ENCODE assay signal across 20 cellular contexts in genomic region chr9:122368642-122369041, GRCh38. TPM values are rescaled to one million over a fixed set of nuclear protein-coding genes. Genes with fewer than 3 reads are reported as not detected.
A peak's percentile ranks its signal among the peaks of the same experiment; 100 is the strongest.
DNase-seq lines count a peak whose midpoint lies in the region; ATAC-seq, FAIRE-seq and TF ChIP-seq lines count a peak whose summit lies in the region.
"Had no signal": no experiment of that assay in that cellular context is flagged by ENCODE, and none has a peak within 500 bp of the region (broad histone marks: within the 10 kb centered on the region; RNA-seq: fewer than 3 reads in every experiment).

No MANE protein-coding gene starts in this region.

- FAIRE-seq in bronchial epithelial cell (lab: Jason Lieb, UNC) = peak; percentile 32
- no peak for FAIRE-seq in keratinocyte (lab: Jason Lieb, UNC)
- FAIRE-seq: G401.6, GM12891, HTR-8/SVneo had no signal

- ATAC-seq in GM21723 (IDR thresholded peaks at IDR 0.05; ENCODE audit: unreplicated experiment) (no peak), GM18909 (IDR thresholded peaks at IDR 0.05; ENCODE audit: poor library complexity, unreplicated experiment) (no peak)
- ATAC-seq: GM23338, HCT116 had no signal

- H4K20me1 ChIP-seq in keratinocyte (ENCODE audit: control insufficient read depth, extremely low read depth, insufficient read depth, low read length) = no peaks in the 10 kb centered on the region

- peaks cover 11 to 24% (median 15%) of the 10 kb centered on the region in 3 donors for H3K4me1 Mint-ChIP-seq in IgD-negative memory B cell

- peak overlapping the region in 2 of 4 donors; percentile 16 to 69 for H3K4me3 Mint-ChIP-seq in IgD-negative memory B cell
- H3K4me3 Mint-ChIP-seq: CD4-positive, CD25-positive, alpha-beta regulatory T cell; CD8-positive, alpha-beta memory T cell; GM23338; HFFc6 had no signal

- H3K27me3 ChIP-seq in bronchial epithelial cell (ENCODE audit: control insufficient read depth, insufficient read depth, low read length) (no peaks in the 10 kb centered on the region), keratinocyte (ENCODE audit: control insufficient read depth, extremely low read depth, insufficient read depth, low read length) (no peaks in the 10 kb centered on the region), BE2C (peaks cover 8% of the 10 kb centered on the region; the same call in 1 of the 2 replicates)

- H3K9me3 Mint-ChIP-seq in IgD-negative memory B cell = no peaks in the 10 kb centered on the region
- H3K9me3 Mint-ChIP-seq: HFFc6 had no signal

- dilution Hi-C loops in keratinocyte (cut with MboI; ENCODE audit: extremely low pct_ligation_motif_present, low sequenced_read_pairs) = no loop called here

- DNase-seq in bronchial epithelial cell (ENCODE audit: low read depth) (no peak), keratinocyte (ENCODE audit: low read depth, low spot score) (no peak), BE2C (no peak)
- DNase-seq: C1 segment of cervical spinal cord; CD4-positive, CD25-positive, alpha-beta regulatory T cell; CD8-positive, alpha-beta memory T cell; COR-L47; DMS 273 treated with DMSO at 0.1 percent for 48 hours; H7; HFFc6 had no signal

- H3K4me3 ChIP-seq in bronchial epithelial cell (ENCODE audit: low read depth, low read length) = no peak overlapping the region
- no peak overlapping the region for H3K4me3 ChIP-seq in keratinocyte (ENCODE audit: control insufficient read depth in 2 of 3, extremely low read depth in 1 of 3, insufficient read depth in 2 of 3, low read depth in 1 of 3, low read length in 3 of 3)
- H3K4me3 ChIP-seq in BE2C (ENCODE audit: low read depth, low read length) = no peak overlapping the region
- H3K4me3 ChIP-seq: GM23338 had no signal

- no peak overlapping the region for H3K9ac ChIP-seq in keratinocyte (ENCODE audit: control insufficient read depth, extremely low read depth, insufficient read depth, low read length)

- H3K4me1 ChIP-seq in keratinocyte (ENCODE audit: control insufficient read depth, extremely low read depth, insufficient read depth, low read length) (peaks cover 40% of the 10 kb centered on the region), BE2C (no peaks in the 10 kb centered on the region)

- H3K9me3 ChIP-seq in keratinocyte (ENCODE audit: control insufficient read depth, low read depth, low read length) = no peaks in the 10 kb centered on the region
- no peaks in the 10 kb centered on the region for H3K9me3 ChIP-seq in BE2C

- H3K9me1 ChIP-seq in keratinocyte (ENCODE audit: control insufficient read depth, extremely low read depth, insufficient read depth, low read length) = no peaks in the 10 kb centered on the region

- no peaks in the 10 kb centered on the region for H3K27me3 Mint-ChIP-seq in IgD-negative memory B cell
- H3K27me3 Mint-ChIP-seq: B cell had no signal

- no peaks in the 10 kb centered on the region for H3K79me2 ChIP-seq in keratinocyte (ENCODE audit: control insufficient read depth, insufficient read depth, low read length)

- no peaks in the 10 kb centered on the region for H3K36me3 ChIP-seq in bronchial epithelial cell (ENCODE audit: control insufficient read depth, insufficient read depth, low read length)
- no peaks in the 10 kb centered on the region for H3K36me3 ChIP-seq in keratinocyte (ENCODE audit: control insufficient read depth in 2 of 2, extremely low read depth in 1 of 2, insufficient read depth in 2 of 2, low read length in 2 of 2)
- no peaks in the 10 kb centered on the region for H3K36me3 ChIP-seq in BE2C

- H3K27ac Mint-ChIP-seq in IgD-negative memory B cell = peak overlapping the region in 2 of 3 donors; percentile 15 to 67
- H3K27ac Mint-ChIP-seq: CD4-positive, CD25-positive, alpha-beta regulatory T cell; GM23338; HFFc6 had no signal

- no peak overlapping the region for H2AFZ ChIP-seq in keratinocyte (ENCODE audit: control insufficient read depth, low read length)
- H2AFZ ChIP-seq: GM23338 had no signal

- no peaks in the 10 kb centered on the region for H3K36me3 Mint-ChIP-seq in IgD-negative memory B cell
- H3K36me3 Mint-ChIP-seq: CD4-positive, CD25-positive, alpha-beta regulatory T cell; CD8-positive, alpha-beta memory T cell had no signal

- TF ChIP-seq CTCF in bronchial epithelial cell (IDR thresholded peaks at IDR 0.05; ENCODE audit: insufficient read depth, low read length, severe bottlenecking) (no peak), keratinocyte (optimal IDR thresholded peaks at IDR 0.05 in 1 of 3, IDR thresholded peaks at IDR 0.05 in 1 of 3, conservative IDR thresholded peaks at IDR 0.05 in 1 of 3; ENCODE audit: extremely low read depth in 1 of 3, insufficient read depth in 2 of 3, low read length in 3 of 3) (no peak), BE2C (IDR thresholded peaks at IDR 0.05; ENCODE audit: low read depth, low read length) (no peak)

- H3K4me2 ChIP-seq in keratinocyte (ENCODE audit: control insufficient read depth, extremely low read depth, insufficient read depth, low read depth, low read length) = no peak overlapping the region
- H3K4me2 ChIP-seq: GM23338 had no signal

- peak overlapping the region; percentile 53 for H3K27ac ChIP-seq in keratinocyte (ENCODE audit: control insufficient read depth, insufficient read depth, low read length)

RNA-seq across cellular contexts. Expression of gene PTGS1, which starts 2.2 kb away (rescaled TPM):
- polyA plus RNA-seq in IgD-negative memory B cell = 17.5 TPM
- 0.77 and 1.3 TPM in 2 replicates for total RNA-seq in bronchial epithelial cell
- polyA plus RNA-seq in keratinocyte = 2.4 to 4.5 TPM (median 4.0 TPM) in 3 replicates
- 0.05 TPM for polyA plus RNA-seq in keratinocyte (2011; ENCODE audit: low read depth)
- polyA plus RNA-seq in keratinocyte (2011; cell fraction: cytosol; rRNA removed) = 1.8 and 2.0 TPM in 2 replicates
- polyA plus RNA-seq in keratinocyte (2011; cell fraction: nucleus; rRNA removed) = 3.6 and 4.6 TPM in 2 replicates
- polyA plus RNA-seq in keratinocyte (2012; ENCODE audit: low replicate concordance) = 0.49 and 3.2 TPM in 2 replicates
- polyA minus RNA-seq in keratinocyte = 3.7 to 6.1 TPM (median 5.8 TPM) in 3 replicates
- 3.8 TPM for polyA minus RNA-seq in keratinocyte (2011; cell fraction: cytosol; rRNA and poly(A)+ RNA removed)
- 1.2 and 2.6 TPM in 2 replicates for polyA minus RNA-seq in keratinocyte (2011; cell fraction: nucleus; rRNA and poly(A)+ RNA removed)
- 0.60 TPM for polyA plus RNA-seq in BE2C (2012; ENCODE audit: insufficient read depth, insufficient read length, low read depth)
- total RNA-seq: A172 had no signal
- polyA plus RNA-seq: CD8-positive, alpha-beta memory T cell had no signal
